In the genomic region with DNA sequence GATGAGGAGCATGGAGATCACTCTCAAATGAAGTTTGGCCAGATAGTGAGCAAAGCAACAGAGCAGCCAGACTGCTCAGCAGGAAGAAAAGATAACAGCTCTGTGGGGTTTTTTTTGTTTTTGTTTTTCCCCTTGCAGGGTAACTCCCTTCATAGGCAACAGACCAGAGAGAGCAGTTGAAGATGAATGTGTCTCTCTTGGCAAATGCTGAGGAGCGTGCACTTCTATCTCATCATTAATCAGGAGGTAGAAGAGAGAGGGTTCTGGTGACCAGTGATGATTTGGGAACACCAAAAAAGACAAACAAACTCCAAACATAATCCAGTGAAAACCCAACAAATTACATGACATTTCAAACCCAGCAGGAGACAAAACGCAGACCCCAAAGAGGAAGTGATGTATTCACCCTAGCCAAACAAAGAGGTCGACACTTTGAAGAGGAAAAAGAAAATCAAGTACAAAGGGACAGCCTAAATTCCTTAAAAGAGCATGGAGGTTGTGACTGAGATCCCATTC, we compare ENCODE assay signal across 8 cellular contexts.
DNase-seq lines count a peak whose midpoint lies in the region; ATAC-seq and TF ChIP-seq lines count a peak whose summit lies in the region.

No MANE protein-coding gene starts in this region.

- peak; percentile 18 for DNase-seq in SIG-M5 treated with dmso at 0.1 percent for 504 hours (lab: John Stamatoyannopoulos, UW; ENCODE audit: unreplicated experiment)
- DNase-seq in SIG-M5 (lab: John Stamatoyannopoulos, UW), result no peak
- DNase-seq in NCI-H345 (lab: John Stamatoyannopoulos, UW), result peak; percentile 15
- DNase-seq in choroid plexus epithelial cell (ENCODE audit: low read depth), result peak; percentile 40
- no peak for DNase-seq in activated CD4-positive, alpha-beta T cell treated with anti-CD3 and anti-CD28 coated beads for 4 hours
- no peak for DNase-seq in NCI-H1092 treated with DMSO at 0.1 percent for 48 hours (lab: John Stamatoyannopoulos, UW)
- DNase-seq in NCI-H146 treated with DMSO at 0.1 percent for 48 hours (lab: John Stamatoyannopoulos, UW; ENCODE audit: unreplicated experiment), result no peak

- no peaks in the 10 kb centered on the region for H3K36me3 Mint-ChIP-seq in stimulated activated memory B cell treated with anti-CD40 and anti-IgM and Interleukin-4, amounts not matched to agents 10 μg/mL and 1 μg/mL and 100 μg/mL, for 72 hours

- TF ChIP-seq CTCF in choroid plexus epithelial cell (conservative IDR thresholded peaks at IDR 0.05; ENCODE audit: low read depth, low read length), result no peak

- no peaks in the 10 kb centered on the region for H3K9me3 Mint-ChIP-seq in stimulated activated memory B cell treated with anti-CD40 and anti-IgM and Interleukin-4, amounts not matched to agents 10 μg/mL and 1 μg/mL and 100 μg/mL, for 72 hours

- peak overlapping the region; percentile 43 for H3K4me3 Mint-ChIP-seq in stimulated activated memory B cell treated with anti-CD40 and anti-IgM and Interleukin-4, amounts not matched to agents 10 μg/mL and 1 μg/mL and 100 μg/mL, for 72 hours

- H3K4me3 ChIP-seq in choroid plexus epithelial cell (ENCODE audit: low read depth, low read length), result no peak overlapping the region

- peaks cover 15% of the 10 kb centered on the region for H3K4me1 Mint-ChIP-seq in stimulated activated memory B cell treated with anti-CD40 and anti-IgM and Interleukin-4, amounts not matched to agents 10 μg/mL and 1 μg/mL and 100 μg/mL, for 72 hours

- no peaks in the 10 kb centered on the region for H3K27me3 Mint-ChIP-seq in stimulated activated memory B cell treated with anti-CD40 and anti-IgM and Interleukin-4, amounts not matched to agents 10 μg/mL and 1 μg/mL and 100 μg/mL, for 72 hours

- H3K27ac Mint-ChIP-seq in stimulated activated memory B cell treated with anti-CD40 and anti-IgM and Interleukin-4, amounts not matched to agents 10 μg/mL and 1 μg/mL and 100 μg/mL, for 72 hours, result peak overlapping the region; percentile 77

- ATAC-seq in stimulated activated memory B cell treated with anti-CD40 and anti-IgM and Interleukin-4, amounts not matched to agents 10 μg/mL and 1 μg/mL and 100 μg/mL, for 72 hours, result peak; percentile 84

Comparison
In these comparisons a context has a peak if more than half of its experiments do, and no peak if none do; other contexts are left out.
1. DNase-seq: peak in SIG-M5 treated with dmso at 0.1 percent for 504 hours (single experiment), NCI-H345 (single experiment) and choroid plexus epithelial cell (single experiment); none in SIG-M5 (single experiment), activated CD4-positive, alpha-beta T cell treated with anti-CD3 and anti-CD28 coated beads for 4 hours (0 of 2), NCI-H1092 treated with DMSO at 0.1 percent for 48 hours (single experiment) and NCI-H146 treated with DMSO at 0.1 percent for 48 hours (single experiment).